8 cellular contexts compared by ENCODE assay signal in genomic region chr14:52268191-52269061, GRCh38. TPM values are rescaled to one million over a fixed set of nuclear protein-coding genes. Genes with fewer than 3 reads are reported as not detected.
DNase-seq lines count a peak whose midpoint lies in the region; ATAC-seq and TF ChIP-seq lines count a peak whose summit lies in the region.

No MANE protein-coding gene starts in this region.

- H3K4me1 ChIP-seq in muscle layer of duodenum (ENCODE audit: control insufficient read depth in 1 of 2, insufficient read depth in 2 of 2, low read length in 2 of 2) (peaks cover 5 to 26% of the 10 kb centered on the region in 2 donors), uterus (peaks cover 0 to 7% of the 10 kb centered on the region in 2 donors)

- H3K4me3 ChIP-seq in muscle layer of duodenum (ENCODE audit: low read depth in 1 of 2, low read length in 2 of 2) (peak overlapping the region; percentile 33 to 62), uterus (peak overlapping the region; percentile 38 to 41)

- H3K27me3 ChIP-seq in muscle layer of duodenum (ENCODE audit: low read depth, low read length) (peaks cover 3% of the 10 kb centered on the region), uterus (no peaks in the 10 kb centered on the region)

- H3K9me3 Mint-ChIP-seq in dendritic cell treated with granulocyte-macrophage colony-stimulating factor and Interleukin-4, amounts not matched to agents 40 ng/mL and 50 ng/mL, for 4 days, result no peaks in the 10 kb centered on the region

- no peaks in the 10 kb centered on the region for H3K36me3 Mint-ChIP-seq in dendritic cell treated with granulocyte-macrophage colony-stimulating factor and Interleukin-4, amounts not matched to agents 40 ng/mL and 50 ng/mL, for 4 days (ENCODE audit: low read depth)

- TF ChIP-seq CTCF in uterus (IDR thresholded peaks at IDR 0.05), result no peak

- H3K27ac Mint-ChIP-seq in dendritic cell treated with granulocyte-macrophage colony-stimulating factor and Interleukin-4, amounts not matched to agents 40 ng/mL and 50 ng/mL, for 4 days, result no peak overlapping the region

- H3K36me3 ChIP-seq in muscle layer of duodenum (ENCODE audit: control insufficient read depth in 1 of 2, insufficient read depth in 2 of 2, low read length in 2 of 2), result no peaks in the 10 kb centered on the region
- H3K36me3 ChIP-seq in uterus, result no peaks in the 10 kb centered on the region

- H3K4me3 Mint-ChIP-seq in dendritic cell treated with granulocyte-macrophage colony-stimulating factor and Interleukin-4, amounts not matched to agents 40 ng/mL and 50 ng/mL, for 4 days, result peak overlapping the region; percentile 20

- intact Hi-C loops in dendritic cell treated with granulocyte-macrophage colony-stimulating factor and Interleukin-4, amounts not matched to agents 40 ng/mL and 50 ng/mL, for 4 days (cut with micrococcal nuclease), result no loop called here
- intact Hi-C loops in uterus (cut with DNase I; ENCODE audit: low total_unique reads), result no loop called here

- TF ChIP-seq POLR2A in uterus (IDR thresholded peaks at IDR 0.05), result no peak

- no peak for ATAC-seq in GM18858 (IDR thresholded peaks at IDR 0.05; ENCODE audit: unreplicated experiment)

- peaks cover 73% of the 10 kb centered on the region for H3K27me3 Mint-ChIP-seq in dendritic cell treated with granulocyte-macrophage colony-stimulating factor and Interleukin-4, amounts not matched to agents 40 ng/mL and 50 ng/mL, for 4 days

- peaks cover 43% of the 10 kb centered on the region for H3K4me1 Mint-ChIP-seq in dendritic cell treated with granulocyte-macrophage colony-stimulating factor and Interleukin-4, amounts not matched to agents 40 ng/mL and 50 ng/mL, for 4 days (ENCODE audit: low read depth)

- H3K27ac ChIP-seq in muscle layer of duodenum (ENCODE audit: low read length), result no peak overlapping the region
- no peak overlapping the region for H3K27ac ChIP-seq in uterus

- DNase-seq in stimulated activated naive CD4-positive, alpha-beta T cell treated with Interleukin-2 at 50 U/mL for 16 hours (lab: John Stamatoyannopoulos, UW), result peak; percentile 33
- no peak for DNase-seq in stimulated activated naive CD4-positive, alpha-beta T cell (lab: John Stamatoyannopoulos, UW)
- DNase-seq in uterus, result peak in 1 of 2 donors; percentile 21
- DNase-seq in kidney tubule cell (ENCODE audit: low spot score), result no peak
- no peak for DNase-seq in dermis blood vessel endothelial cell

- H3K9me3 ChIP-seq in muscle layer of duodenum (ENCODE audit: control insufficient read depth in 1 of 2, low read length in 2 of 2), result no peaks in the 10 kb centered on the region
- no peaks in the 10 kb centered on the region for H3K9me3 ChIP-seq in uterus

RNA-seq across cellular contexts. Expression of gene PTGDR, which starts 0.9 kb away (rescaled TPM):
- 1 to 10 TPM in 2 of 4 donors, under 1 TPM in 2; 0.26 to 2.9 (median 0.87) TPM for total RNA-seq in uterus
- total RNA-seq in dermis blood vessel endothelial cell, result not detected in 2 replicates

RNA-seq across cellular contexts. Expression of gene PTGER2, which starts 45.7 kb away (rescaled TPM):
- total RNA-seq in uterus (1 to 10 TPM; 1.5 to 7.1 (median 4.7) TPM), dermis blood vessel endothelial cell (0.14 and 0.34 TPM in 2 replicates)
